In the genomic region with DNA sequence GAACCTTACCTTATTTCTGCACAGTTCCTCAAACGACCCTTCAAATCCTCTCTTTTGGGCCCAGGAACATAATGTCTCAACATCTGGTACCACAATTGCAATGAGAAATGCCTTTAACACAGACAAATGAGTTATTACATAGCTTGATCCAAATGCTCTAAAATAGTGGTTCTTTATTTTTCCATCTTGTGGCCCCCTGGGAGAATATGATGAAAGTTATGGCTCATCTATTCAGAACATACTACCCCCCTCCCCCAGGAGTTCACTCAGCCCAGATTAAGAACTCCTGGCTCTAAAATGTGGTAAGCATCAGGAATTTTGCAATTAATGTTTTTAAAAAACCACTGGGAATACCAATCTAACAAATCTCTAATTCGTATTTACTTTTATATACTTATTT, we compare ENCODE assay signal across 28 cellular contexts. TPM values are rescaled to one million over a fixed set of nuclear protein-coding genes. Genes with fewer than 3 reads are reported as not detected.
DNase-seq lines count a peak whose midpoint lies in the region; ATAC-seq and TF ChIP-seq lines count a peak whose summit lies in the region.
"Had no signal": no experiment of that assay in that cellular context is flagged by ENCODE, and none has a peak within 500 bp of the region (broad histone marks: within the 10 kb centered on the region; RNA-seq: fewer than 3 reads in every experiment).

No MANE protein-coding gene starts in this region.

- H3K4me1 ChIP-seq in adipocyte (ENCODE audit: control insufficient read depth, insufficient read depth, low read length) (peaks cover 65% of the 10 kb centered on the region), hepatocyte (ENCODE audit: insufficient read depth) (peaks cover 3% of the 10 kb centered on the region), subcutaneous abdominal adipose tissue (ENCODE audit: control insufficient read depth in 5 of 5, insufficient read depth in 5 of 5, low read length in 5 of 5) (peaks cover 0 to 52% (median 31%) of the 10 kb centered on the region in 5 donors), Caco-2 (no peaks in the 10 kb centered on the region)
- H3K4me1 ChIP-seq: ascending aorta, prostate gland had no signal

- H3K9me3 Mint-ChIP-seq in Caco-2 (ENCODE audit: unreplicated experiment): no peaks in the 10 kb centered on the region
- peaks cover 6% of the 10 kb centered on the region for H3K9me3 Mint-ChIP-seq in activated CD4-positive, alpha-beta T cell treated with anti-CD3 and anti-CD28 coated beads, Interleukin-2, amount 10 ng/mL, durations not matched to agents 24 days and 14 days
- H3K9me3 Mint-ChIP-seq: activated naive CD4-positive, alpha-beta T cell treated with anti-CD3 and anti-CD28 coated beads, Interleukin-2, amount 50 U/mL, for 72 hours; central memory CD8-positive, alpha-beta T cell; type B pancreatic cell had no signal

- ATAC-seq in GM19397 (IDR thresholded peaks at IDR 0.05; ENCODE audit: unreplicated experiment): no peak
- ATAC-seq: activated CD8-positive, alpha-beta T cell treated with anti-CD3 and anti-CD28 coated beads, Interleukin-2, amount 10 ng/mL, durations not matched to agents 7 days and 5 days; activated naive CD4-positive, alpha-beta T cell treated with anti-CD3 and anti-CD28 coated beads, Interleukin-2, amount 50 U/mL, for 72 hours; SK-N-SH treated with all-trans-retinoic acid at 6 μM for 48 hours; T-helper 17 cell had no signal

- H3K36me3 Mint-ChIP-seq in Caco-2 (ENCODE audit: insufficient read depth, unreplicated experiment): peaks cover 30% of the 10 kb centered on the region
- peaks cover 58% of the 10 kb centered on the region for H3K36me3 Mint-ChIP-seq in activated CD4-positive, alpha-beta T cell treated with anti-CD3 and anti-CD28 coated beads, Interleukin-2, amount 10 ng/mL, durations not matched to agents 24 days and 14 days (ENCODE audit: low read depth)

- intact Hi-C loops in Caco-2 (cut with micrococcal nuclease; ENCODE audit: unreplicated experiment): no loop called here
- intact Hi-C loops in activated CD4-positive, alpha-beta T cell treated with anti-CD3 and anti-CD28 coated beads, Interleukin-2, amount 10 ng/mL, durations not matched to agents 24 days and 14 days (cut with micrococcal nuclease): no loop called here

- no TSS peak for BruUV-seq in Caco-2 (replicated peaks; lab: Mats Ljungman, UMichigan)

- no peaks in the 10 kb centered on the region for H3K4me1 Mint-ChIP-seq in Caco-2 (ENCODE audit: low read depth, unreplicated experiment)
- H3K4me1 Mint-ChIP-seq in activated CD4-positive, alpha-beta T cell treated with anti-CD3 and anti-CD28 coated beads, Interleukin-2, amount 10 ng/mL, durations not matched to agents 24 days and 14 days: peaks cover 14% of the 10 kb centered on the region
- H3K4me1 Mint-ChIP-seq: T-helper 17 cell had no signal

- peak overlapping the region; percentile 7 for H3K27ac ChIP-seq in hepatocyte
- peak overlapping the region; percentile 90 for H3K27ac ChIP-seq in subcutaneous abdominal adipose tissue (ENCODE audit: low read depth, low read length)
- H3K27ac ChIP-seq: ascending aorta; BLaER1 treated with 17β-estradiol and CSF1 and Interleukin-3, amounts not matched to agents 10 nM and 100 nM; prostate gland had no signal

- POLR2A ChIA-PET in Caco-2 (lab: Charles Lee): no interaction called here

- H3K36me3 ChIP-seq in adipocyte (ENCODE audit: control insufficient read depth, insufficient read depth, low read length, severe bottlenecking): peaks cover 76% of the 10 kb centered on the region
- H3K36me3 ChIP-seq in hepatocyte (replicated peaks; ENCODE audit: insufficient read depth, low read depth): peaks cover 3% of the 10 kb centered on the region
- H3K36me3 ChIP-seq in subcutaneous abdominal adipose tissue (ENCODE audit: control insufficient read depth in 5 of 5, insufficient read depth in 5 of 5, low read length in 5 of 5): peaks cover 40 to 68% (median 48%) of the 10 kb centered on the region in 5 donors
- H3K36me3 ChIP-seq in Caco-2 (ENCODE audit: control insufficient read depth, insufficient read depth, low read length): no peaks in the 10 kb centered on the region

- 63% methylated on average over 2 of the region's 2 CpGs for WGBS in hepatocyte (ENCODE audit: low lambda C conversion rate, missing lambda C conversion rate)

- no peak overlapping the region for H3K4me3 Mint-ChIP-seq in Caco-2 (ENCODE audit: unreplicated experiment)
- H3K4me3 Mint-ChIP-seq in activated CD4-positive, alpha-beta T cell treated with anti-CD3 and anti-CD28 coated beads, Interleukin-2, amount 10 ng/mL, durations not matched to agents 24 days and 14 days: no peak overlapping the region
- H3K4me3 Mint-ChIP-seq: activated CD8-positive, alpha-beta T cell treated with anti-CD3 and anti-CD28 coated beads, Interleukin-2, amount 10 ng/mL, durations not matched to agents 7 days and 5 days; central memory CD8-positive, alpha-beta T cell; T-helper 17 cell; type B pancreatic cell had no signal

- TF ChIP-seq CTCF in hepatocyte (IDR thresholded peaks at IDR 0.05; ENCODE audit: poor library complexity): no peak
- no peak for TF ChIP-seq CTCF in Caco-2 (IDR thresholded peaks at IDR 0.05; ENCODE audit: insufficient read depth in 1 of 2, low read depth in 1 of 2, low read length in 1 of 2, severe bottlenecking in 1 of 2, unreplicated experiment in 1 of 2)

- no peaks in the 10 kb centered on the region for H4K20me1 ChIP-seq in hepatocyte (ENCODE audit: insufficient read depth, poor library complexity, severe bottlenecking)

- peak; percentile 61 for DNase-seq in adipocyte (ENCODE audit: low read depth)
- DNase-seq in fibroblast of the conjunctiva (ENCODE audit: low read depth): peak; percentile 80
- DNase-seq in hepatocyte (ENCODE audit: low spot score): no peak
- DNase-seq in cerebellar nuclear complex (lab: John Stamatoyannopoulos, UW): no peak
- DNase-seq in Caco-2: no peak
- no peak for DNase-seq in activated CD4-positive, alpha-beta T cell treated with anti-CD3 and anti-CD28 coated beads, Interleukin-2, amount 10 ng/mL, durations not matched to agents 24 days and 14 days
- DNase-seq: activated CD4-positive, alpha-beta T cell treated with anti-CD3 and anti-CD28 coated beads for 1 hour; activated CD8-positive, alpha-beta T cell treated with anti-CD3 and anti-CD28 coated beads, Interleukin-2, amount 10 ng/mL, durations not matched to agents 7 days and 5 days; DND-41; HCEC 1CT; NCI-H1105 treated with DMSO at 0.1 percent for 48 hours; NCI-H2029 treated with DMSO at 0.1 percent for 48 hours; NCI-H2227 treated with DMSO at 0.1 percent for 48 hours; NCI-H69; RPMI8226; stimulated activated CD4-positive, alpha-beta T cell treated with anti-CD3 and anti-CD28 coated beads, Interleukin-1b, Interleukin-23, amount 100 ng/mL, for 48 hours; stimulated activated CD8-positive, alpha-beta memory T cell treated with anti-CD3 and anti-CD28 coated beads, Interleukin-4, amount 100 ng/mL, for 48 hours; T-helper 17 cell had no signal

- H3K9me2 ChIP-seq in hepatocyte (replicated peaks; ENCODE audit: insufficient read depth): no peaks in the 10 kb centered on the region

- H3K4me2 ChIP-seq in hepatocyte: no peak overlapping the region
- H3K4me2 ChIP-seq: BLaER1 treated with 17β-estradiol and CSF1 and Interleukin-3, amounts not matched to agents 10 nM and 100 nM; smooth muscle cell had no signal

- peak overlapping the region; percentile 80 for H3K9ac ChIP-seq in adipocyte (ENCODE audit: low read length)
- H3K9ac ChIP-seq in subcutaneous abdominal adipose tissue (ENCODE audit: low read length in 5 of 5): no peak overlapping the region

- H3K27me3 Mint-ChIP-seq in Caco-2 (ENCODE audit: insufficient read depth, unreplicated experiment): no peaks in the 10 kb centered on the region
- no peaks in the 10 kb centered on the region for H3K27me3 Mint-ChIP-seq in activated CD4-positive, alpha-beta T cell treated with anti-CD3 and anti-CD28 coated beads, Interleukin-2, amount 10 ng/mL, durations not matched to agents 24 days and 14 days
- H3K27me3 Mint-ChIP-seq: central memory CD8-positive, alpha-beta T cell; T-helper 17 cell; type B pancreatic cell had no signal

- H3K79me2 ChIP-seq in hepatocyte: no peaks in the 10 kb centered on the region

- H2AFZ ChIP-seq in hepatocyte: no peak overlapping the region

- H3K27ac Mint-ChIP-seq in Caco-2 (ENCODE audit: unreplicated experiment): no peak overlapping the region
- no peak overlapping the region for H3K27ac Mint-ChIP-seq in activated CD4-positive, alpha-beta T cell treated with anti-CD3 and anti-CD28 coated beads, Interleukin-2, amount 10 ng/mL, durations not matched to agents 24 days and 14 days
- H3K27ac Mint-ChIP-seq: activated CD8-positive, alpha-beta T cell treated with anti-CD3 and anti-CD28 coated beads, Interleukin-2, amount 10 ng/mL, durations not matched to agents 7 days and 5 days; activated naive CD4-positive, alpha-beta T cell treated with anti-CD3 and anti-CD28 coated beads, Interleukin-2, amount 50 U/mL, for 72 hours; T-helper 17 cell; type B pancreatic cell had no signal

- H3K27me3 ChIP-seq in adipocyte (replicated peaks; ENCODE audit: control insufficient read depth, insufficient read depth, low read length): no peaks in the 10 kb centered on the region
- no peaks in the 10 kb centered on the region for H3K27me3 ChIP-seq in hepatocyte
- no peaks in the 10 kb centered on the region for H3K27me3 ChIP-seq in subcutaneous abdominal adipose tissue (ENCODE audit: control insufficient read depth in 5 of 5, insufficient read depth in 4 of 5, low read length in 5 of 5)
- no peaks in the 10 kb centered on the region for H3K27me3 ChIP-seq in Caco-2 (replicated peaks; ENCODE audit: control insufficient read depth, insufficient read depth, low read length)
- H3K27me3 ChIP-seq: ascending aorta; BLaER1 treated with 17β-estradiol and CSF1 and Interleukin-3, amounts not matched to agents 10 nM and 100 nM had no signal

- H3K9me3 ChIP-seq in adipocyte (ENCODE audit: control insufficient read depth, low read length) (no peaks in the 10 kb centered on the region), hepatocyte (ENCODE audit: low read depth) (no peaks in the 10 kb centered on the region), subcutaneous abdominal adipose tissue (ENCODE audit: control insufficient read depth in 5 of 5, low read length in 5 of 5) (no peaks in the 10 kb centered on the region), Caco-2 (no peaks in the 10 kb centered on the region)
- H3K9me3 ChIP-seq: ascending aorta, prostate gland had no signal

- H3K4me3 ChIP-seq in adipocyte (ENCODE audit: low read length) (peak overlapping the region; percentile 51), hepatocyte (no peak overlapping the region), subcutaneous abdominal adipose tissue (ENCODE audit: low read depth in 1 of 5, low read length in 5 of 5) (no peak overlapping the region), Caco-2 (ENCODE audit: low read depth, low read length) (no peak overlapping the region)
- H3K4me3 ChIP-seq: ascending aorta; BLaER1 treated with 17β-estradiol and CSF1 and Interleukin-3, amounts not matched to agents 10 nM and 100 nM; prostate gland; smooth muscle cell had no signal

- CTCF ChIA-PET in Caco-2 (lab: Charles Lee): no interaction called here

RNA-seq across cellular contexts. Expression of gene CENPU, which starts 23.9 kb away (rescaled TPM):
- total RNA-seq in hepatocyte: 10.0 and 10.2 TPM in 2 replicates
- 6.1 and 7.8 TPM in 2 replicates for polyA plus RNA-seq in hepatocyte
- total RNA-seq in Caco-2 (2022): 42.8 and 52.0 TPM in 2 replicates
- total RNA-seq in activated CD4-positive, alpha-beta T cell treated with anti-CD3 and anti-CD28 coated beads, Interleukin-2, amount 10 ng/mL, durations not matched to agents 24 days and 14 days: 71.7 and 75.5 TPM in 2 replicates
- total RNA-seq: ascending aorta had no signal

Comparison
In these comparisons a context has a peak if more than half of its experiments do, and no peak if none do; other contexts are left out.
1. DNase-seq: peak in adipocyte (single experiment) and fibroblast of the conjunctiva (single experiment); none in hepatocyte (single experiment), cerebellar nuclear complex (0 of 2), Caco-2 (0 of 2) and activated CD4-positive, alpha-beta T cell treated with anti-CD3 and anti-CD28 coated beads, Interleukin-2, amount 10 ng/mL, durations not matched to agents 24 days and 14 days (single experiment).